ENCODE assay signal across 16 cellular contexts in the genomic region with DNA sequence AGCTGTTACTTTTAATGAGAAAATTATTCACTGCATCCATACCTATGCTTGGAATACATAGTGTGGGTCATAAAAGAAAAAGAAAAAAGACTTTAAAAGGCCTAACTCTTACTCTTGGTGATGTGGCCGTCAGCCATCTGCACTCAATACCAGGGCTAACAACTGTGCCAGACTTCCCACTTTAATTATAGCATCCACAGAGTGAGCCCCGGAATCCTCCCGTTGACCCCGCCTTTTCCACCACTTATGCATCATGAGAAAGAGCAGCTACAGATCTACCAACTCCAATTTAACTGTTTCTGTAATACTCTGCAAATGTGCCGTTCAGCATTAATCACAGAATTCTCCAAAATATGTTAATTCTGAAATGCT. TPM values are rescaled to one million over a fixed set of nuclear protein-coding genes. Genes with fewer than 3 reads are reported as not detected.
DNase-seq lines count a peak whose midpoint lies in the region; ATAC-seq and TF ChIP-seq lines count a peak whose summit lies in the region.
"Had no signal": no experiment of that assay in that cellular context is flagged by ENCODE, and none has a peak within 500 bp of the region (broad histone marks: within the 10 kb centered on the region; RNA-seq: fewer than 3 reads in every experiment).

No MANE protein-coding gene starts in this region.

- intact Hi-C loops in Right ventricle myocardium superior (cut with DNase I) = no loop called here
- intact Hi-C loops in cardiac septum (cut with DNase I) = no loop called here
- intact Hi-C loops in transverse colon (cut with DNase I; ENCODE audit: low total_unique reads) = no loop called here
- intact Hi-C loops in gastrocnemius medialis (cut with DNase I; ENCODE audit: low total_unique reads) = no loop called here

- DNase-seq in Right ventricle myocardium superior (no peak), cardiac septum (ENCODE audit: low spot score) (no peak), SJCRH30 (peak in 1 of 2 experiments; percentile 42), nephron progenitor cell (no peak), transverse colon (no peak), gastrocnemius medialis (no peak), NCI-H510A (lab: John Stamatoyannopoulos, UW) (no peak), hippocampal formation (lab: John Stamatoyannopoulos, UW) (no peak)
- DNase-seq: ACHN; CD4-positive, CD25-positive, alpha-beta regulatory T cell; DMS53; GF-D8; HFFc6 had no signal

- H3K4me3 Mint-ChIP-seq in nephron progenitor cell = no peak overlapping the region
- H3K4me3 Mint-ChIP-seq: CD4-positive, CD25-positive, alpha-beta regulatory T cell; HFFc6 had no signal

- ATAC-seq in Right ventricle myocardium superior (ENCODE audit: poor library complexity) (peak; percentile 46), gastrocnemius medialis (no peak)

- TF ChIP-seq EP300 in transverse colon (IDR thresholded peaks at IDR 0.05; ENCODE audit: low read depth) = no peak

- H3K9me3 ChIP-seq in SJCRH30 (replicated peaks) = no peaks in the 10 kb centered on the region
- no peaks in the 10 kb centered on the region for H3K9me3 ChIP-seq in transverse colon
- no peaks in the 10 kb centered on the region for H3K9me3 ChIP-seq in gastrocnemius medialis
- H3K9me3 ChIP-seq: BLaER1 treated with 17β-estradiol and CSF1 and Interleukin-3, amounts not matched to agents 10 nM and 100 nM; HAP-1 had no signal

- TF ChIP-seq POLR2A in transverse colon (IDR thresholded peaks at IDR 0.05) (no peak), gastrocnemius medialis (IDR thresholded peaks at IDR 0.05) (no peak)

- H3K4me3 ChIP-seq in SJCRH30 (no peak overlapping the region), transverse colon (no peak overlapping the region), gastrocnemius medialis (no peak overlapping the region)
- H3K4me3 ChIP-seq: BLaER1 treated with 17β-estradiol and CSF1 and Interleukin-3, amounts not matched to agents 10 nM and 100 nM; HAP-1 had no signal

- H3K4me1 Mint-ChIP-seq in nephron progenitor cell = peaks cover 66% of the 10 kb centered on the region
- H3K4me1 Mint-ChIP-seq: CD4-positive, CD25-positive, alpha-beta regulatory T cell had no signal

- TF ChIP-seq CTCF in nephron progenitor cell (IDR thresholded peaks at IDR 0.05) (no peak), transverse colon (IDR thresholded peaks at IDR 0.05) (no peak), gastrocnemius medialis (IDR thresholded peaks at IDR 0.05 in 4 of 5, conservative IDR thresholded peaks at IDR 0.05 in 1 of 5) (no peak)

- H3K27ac Mint-ChIP-seq in nephron progenitor cell = peak overlapping the region; percentile 37
- H3K27ac Mint-ChIP-seq: CD4-positive, CD25-positive, alpha-beta regulatory T cell; HFFc6 had no signal

- in situ Hi-C loops in transverse colon (cut with MboI; ENCODE audit: low pct_ligation_motif_present in 1 of 4, low pct_unique_long_range_greater_than_20kb in 1 of 4, low sequenced_read_pairs in 3 of 4) (no loop called here), gastrocnemius medialis (cut with MboI; ENCODE audit: low sequenced_read_pairs in 4 of 4) (no loop called here)

- H3K36me3 Mint-ChIP-seq in nephron progenitor cell (ENCODE audit: low read depth) = peaks cover 60% of the 10 kb centered on the region
- H3K36me3 Mint-ChIP-seq: CD4-positive, CD25-positive, alpha-beta regulatory T cell had no signal

- WGBS in transverse colon (ENCODE audit: low coverage in 1 of 2), 2 donors = 65 to 70% methylated on average over 5 of the region's 5 CpGs

- no peaks in the 10 kb centered on the region for H3K9me3 Mint-ChIP-seq in nephron progenitor cell
- H3K9me3 Mint-ChIP-seq: CD4-positive, CD25-positive, alpha-beta regulatory T cell; HFFc6 had no signal

- H3K27me3 Mint-ChIP-seq in nephron progenitor cell (ENCODE audit: low read depth, poor library complexity) = no peaks in the 10 kb centered on the region

- peaks cover 32% of the 10 kb centered on the region for H3K4me1 ChIP-seq in SJCRH30
- H3K4me1 ChIP-seq in transverse colon = peaks cover 0 to 9% (median 3%) of the 10 kb centered on the region in 4 donors
- no peaks in the 10 kb centered on the region for H3K4me1 ChIP-seq in gastrocnemius medialis
- H3K4me1 ChIP-seq: BLaER1 treated with 17β-estradiol and CSF1 and Interleukin-3, amounts not matched to agents 10 nM and 100 nM; HAP-1 had no signal

- H3K36me3 ChIP-seq in SJCRH30 (no peaks in the 10 kb centered on the region), transverse colon (no peaks in the 10 kb centered on the region), gastrocnemius medialis (no peaks in the 10 kb centered on the region)
- H3K36me3 ChIP-seq: BLaER1 treated with 17β-estradiol and CSF1 and Interleukin-3, amounts not matched to agents 10 nM and 100 nM; HAP-1 had no signal

- H3K27ac ChIP-seq in SJCRH30 (peak overlapping the region; percentile 93), transverse colon (peak overlapping the region; percentile 4 to 85 (median 58)), gastrocnemius medialis (no peak overlapping the region)
- H3K27ac ChIP-seq: BLaER1 treated with 17β-estradiol and CSF1 and Interleukin-3, amounts not matched to agents 10 nM and 100 nM; HL-60 had no signal

- no peaks in the 10 kb centered on the region for H3K27me3 ChIP-seq in SJCRH30
- no peaks in the 10 kb centered on the region for H3K27me3 ChIP-seq in transverse colon
- no peaks in the 10 kb centered on the region for H3K27me3 ChIP-seq in gastrocnemius medialis
- H3K27me3 ChIP-seq: BLaER1 treated with 17β-estradiol and CSF1 and Interleukin-3, amounts not matched to agents 10 nM and 100 nM had no signal

RNA-seq across cellular contexts. Expression of gene IL17RD, which starts 44.4 kb away (rescaled TPM):
- 5.0 TPM for total RNA-seq in Right ventricle myocardium superior
- total RNA-seq in cardiac septum = 4.3 TPM
- 36.0 and 38.4 TPM in 2 replicates for total RNA-seq in SJCRH30 (2014; rRNA removed; shearing (Covaris generic))
- total RNA-seq in transverse colon = 10 to 100 TPM in 1 of 4 donors, 1 to 10 TPM in 3; 1.9 to 40.4 (median 2.7) TPM
- total RNA-seq in gastrocnemius medialis = 1 to 10 TPM in 2 of 4 donors, under 1 TPM in 2; 0.52 to 1.4 (median 0.90) TPM
- total RNA-seq: CD4-positive, CD25-positive, alpha-beta regulatory T cell had no signal

Comparison
In these comparisons a context has a peak if more than half of its experiments do, and no peak if none do; other contexts are left out.
1. H3K27ac ChIP-seq: peak in SJCRH30 (single experiment) and transverse colon (4 of 4); none in gastrocnemius medialis (0 of 4).